ENCODE assay signal across 8 cellular contexts in the genomic region with DNA sequence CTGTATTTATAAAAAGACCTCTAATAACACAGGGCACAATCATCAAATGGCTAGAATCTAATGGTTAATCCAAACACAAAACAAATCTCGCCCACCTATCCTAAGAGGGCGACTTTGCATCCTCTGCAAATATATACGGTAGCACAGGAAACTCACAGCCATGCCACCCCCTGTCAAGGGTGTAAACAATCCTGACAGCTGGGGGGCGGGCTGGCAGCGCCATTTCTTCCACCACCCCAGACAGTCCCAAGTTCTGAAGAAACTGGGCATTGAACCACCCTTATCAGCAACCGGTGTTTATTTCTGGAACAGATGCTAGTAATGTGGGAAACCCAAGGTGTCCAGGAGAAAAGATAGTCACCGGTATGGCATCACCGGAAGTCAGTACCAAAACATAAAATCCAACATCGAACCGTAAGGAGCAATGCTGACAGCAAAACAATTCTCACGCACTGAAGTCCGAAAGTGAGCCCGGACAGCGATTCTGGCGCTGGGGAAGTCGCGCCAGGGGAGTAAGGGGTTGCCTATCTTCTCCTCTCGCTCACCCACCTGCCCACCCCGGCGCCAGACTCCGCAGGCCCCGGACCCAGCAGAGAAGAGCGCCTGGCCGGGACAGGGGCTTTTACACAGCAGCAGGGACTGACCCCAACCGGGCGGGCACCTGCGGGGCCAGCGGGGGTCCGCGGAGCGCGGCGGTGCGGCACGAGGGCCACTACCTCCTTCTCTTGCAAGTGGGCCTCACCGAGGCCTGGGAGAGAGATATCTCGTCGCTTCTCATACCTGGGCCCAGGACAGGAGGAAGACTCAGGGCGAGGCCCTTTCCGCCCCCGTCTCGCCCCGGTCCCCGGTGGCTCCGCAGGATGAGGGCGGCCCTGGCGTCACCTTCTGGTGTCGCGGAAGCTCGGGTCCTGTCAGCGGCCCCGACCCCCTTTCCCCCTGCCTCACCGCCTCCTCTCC. TPM values are rescaled to one million over a fixed set of nuclear protein-coding genes. Genes with fewer than 3 reads are reported as not detected.
DNase-seq lines count a peak whose midpoint lies in the region; ATAC-seq, FAIRE-seq and TF ChIP-seq lines count a peak whose summit lies in the region.

No MANE protein-coding gene starts in this region.

- ATAC-seq in GM21529 (IDR thresholded peaks at IDR 0.05; ENCODE audit: unreplicated experiment), result peak; percentile 34

- H3K14ac ChIP-seq in H1 (ENCODE audit: insufficient read length), result no peak overlapping the region

- peak overlapping the region; percentile 77 to 90 (median 84) for H3K4me3 ChIP-seq in H1 (ENCODE audit: extremely low read depth in 1 of 4, insufficient read depth in 2 of 4, low read depth in 3 of 4, low read length in 4 of 4)

- CTCF ChIA-PET in H1 (lab: Charles Lee; ENCODE audit: partially characterized antibody), result interaction anchor here (0.7 to 1.7 kb wide), 4 partner anchors 8 to 82 kb away, joined by 3 to 5 read pairs (median 4); no protein-coding TSS in a partner anchor

- POLR2A ChIA-PET in H1 (lab: Charles Lee; ENCODE audit: partially characterized antibody), result interaction anchor here (1.2 to 2.1 kb wide), 6 partner anchors 9 to 73 kb away, joined by 3 to 7 read pairs (median 4); partner anchors contain the start of genes C11orf91 and CD59

- H3K79me1 ChIP-seq in H1 (ENCODE audit: low read depth, low read length), result no peaks in the 10 kb centered on the region

- no peak overlapping the region for H3K27ac ChIP-seq in H1 (ENCODE audit: low read depth, low read length)
- peak overlapping the region; percentile 78 for H3K27ac ChIP-seq in substantia nigra (ENCODE audit: low read depth, low read length, poor library complexity, severe bottlenecking)

- H3K9me3 ChIP-seq in H1 (ENCODE audit: insufficient read depth in 2 of 2, low read depth in 1 of 2, low read length in 1 of 2), result no peaks in the 10 kb centered on the region

- H2BK20ac ChIP-seq in H1 (ENCODE audit: low read length), result no peak overlapping the region

- no peak overlapping the region for H2AK5ac ChIP-seq in H1 (ENCODE audit: low read depth, low read length)

- WGBS in H1 (ENCODE audit: extremely low coverage in 1 of 2, insufficient coverage in 1 of 2, insufficient read length in 1 of 2, insufficient replicate concordance in 2 of 2, low coverage in 1 of 2, low lambda C conversion rate in 2 of 2, missing lambda C conversion rate in 1 of 2), 2 experiments, result 9% methylated on average over 33 of the region's 53 CpGs; no CpG with 5 or more reads in 1 of the 2 experiments

- DNase-seq in Daoy (ENCODE audit: low read depth) (peak; percentile 21), HuH-7.5 (ENCODE audit: low spot score) (peak; percentile 22), H1 (ENCODE audit: low read depth in 1 of 2, low spot score in 2 of 2) (peak in 1 of 2 experiments; percentile 78), midbrain (lab: John Stamatoyannopoulos, UW) (peak; percentile 46), substantia nigra (lab: John Stamatoyannopoulos, UW) (peak in 32 of 49 donors; percentile 5 to 65 (median 42)), GF-D8 (lab: John Stamatoyannopoulos, UW) (no peak)
- peak; percentile 26 for DNase-seq in activated CD4-positive, alpha-beta T cell treated with anti-CD3 and anti-CD28 coated beads, Interleukin-2, amount 50 U/mL, for 1 hour

- peak overlapping the region; percentile 56; the same call in 1 of the 2 replicates for H2AFZ ChIP-seq in H1 (ENCODE audit: low read length)

- H3K9ac ChIP-seq in H1 (replicated peaks in 1 of 4; ENCODE audit: extremely low read depth in 1 of 4, low read depth in 3 of 4, low read length in 3 of 4), result peak overlapping the region in 3 of 4 experiments; percentile 26 to 45 (median 45); a peak in 6 of 7 replicates

- peak overlapping the region; percentile 81 for H4K8ac ChIP-seq in H1 (ENCODE audit: extremely low read depth, insufficient read depth, low read length)

- H3K36me3 ChIP-seq in H1 (ENCODE audit: control insufficient read depth in 2 of 4, insufficient read depth in 4 of 4, low read length in 3 of 4), result peaks cover 0 to under 1% (median 0%) of the 10 kb centered on the region in 4 experiments; a peak in 2 of 8 replicates

- H3K18ac ChIP-seq in H1 (ENCODE audit: extremely low read depth, low read length), result peak overlapping the region; percentile 57

- no peak for TF ChIP-seq POLR2A in H1 (IDR thresholded peaks at IDR 0.05; ENCODE audit: control extremely low read depth in 1 of 2, low read depth in 2 of 2, low read length in 2 of 2)

- peaks cover 0 to 13% (median 2%) of the 10 kb centered on the region in 4 experiments; a peak in 3 of 7 replicates for H3K27me3 ChIP-seq in H1 (replicated peaks in 1 of 4; ENCODE audit: control insufficient read depth in 3 of 4, extremely low read depth in 1 of 4, insufficient read depth in 3 of 4, low read length in 3 of 4)

- peaks cover 6 to 13% (median 11%) of the 10 kb centered on the region in 4 experiments for H3K4me1 ChIP-seq in H1 (replicated peaks in 1 of 4; ENCODE audit: control insufficient read depth in 3 of 4, insufficient read depth in 4 of 4, low read length in 3 of 4)

- TF ChIP-seq RAD21 in H1 (IDR thresholded peaks at IDR 0.05 in 1 of 2, conservative IDR thresholded peaks at IDR 0.05 in 1 of 2; ENCODE audit: low read depth in 2 of 2, low read length in 2 of 2), result no peak

- H2BK120ac ChIP-seq in H1 (replicated peaks; ENCODE audit: low read depth, low read length), result no peak overlapping the region

- no peak overlapping the region for H3K56ac ChIP-seq in H1 (replicated peaks; ENCODE audit: insufficient read length, low read depth, low read length)

- H2BK5ac ChIP-seq in H1 (ENCODE audit: low read depth, low read length), result no peak overlapping the region

- peaks cover 7% of the 10 kb centered on the region; the same call in 1 of the 2 replicates for H3K23me2 ChIP-seq in H1 (ENCODE audit: low read depth, low read length)

- H2BK12ac ChIP-seq in H1 (ENCODE audit: low read depth, low read length), result 0 out of 2 replicates have a peak overlapping the region, but pooled peaks have one; percentile 39

- TF ChIP-seq CTCF in H1 (IDR thresholded peaks at IDR 0.05; ENCODE audit: control extremely low read depth in 1 of 3, insufficient read depth in 1 of 3, low read depth in 1 of 3, low read length in 3 of 3), result no peak

- no peak overlapping the region for H4K5ac ChIP-seq in H1 (ENCODE audit: insufficient read length, low read depth, low read length)

- H2BK15ac ChIP-seq in H1 (ENCODE audit: low read length), result no peak overlapping the region

- no peak overlapping the region for H4K91ac ChIP-seq in H1 (replicated peaks; ENCODE audit: insufficient read length, low read length)

- no peak overlapping the region for H3K4ac ChIP-seq in H1 (replicated peaks; ENCODE audit: insufficient read length, low read depth, low read length)

- H4K20me1 ChIP-seq in H1 (replicated peaks in 1 of 2; ENCODE audit: control insufficient read depth in 1 of 2, insufficient read depth in 2 of 2, low read length in 2 of 2), result peaks cover 2 to 13% of the 10 kb centered on the region in 2 experiments

- no peak for TF ChIP-seq EP300 in H1 (IDR thresholded peaks at IDR 0.05; ENCODE audit: borderline replicate concordance in 1 of 2, low read depth in 2 of 2, low read length in 2 of 2)

- H3K4me2 ChIP-seq in H1 (ENCODE audit: insufficient read depth in 1 of 2, low read depth in 2 of 2, low read length in 2 of 2), result peak overlapping the region; percentile 76 to 90

- 0 out of 4 replicates have a peak, but pooled peaks cover 0 to 9% of the 10 kb centered on the region in 2 experiments for H3K79me2 ChIP-seq in H1 (ENCODE audit: control insufficient read depth in 1 of 2, insufficient read depth in 2 of 2, low read length in 2 of 2)

- FAIRE-seq in H1 (lab: Jason Lieb, UNC), result no peak

- H3K23ac ChIP-seq in H1 (ENCODE audit: insufficient read length), result no peak overlapping the region

TF ChIP-seq in H1, 55 proteins besides CTCF, POLR2A, EP300 and RAD21 (continues in another document):
- TF ChIP-seq NANOG (IDR thresholded peaks at IDR 0.05; ENCODE audit: insufficient read depth, low read depth, low read length, poor library complexity, severe bottlenecking) (no peak), SP4 (IDR thresholded peaks at IDR 0.05; ENCODE audit: low read length) (no peak), SIN3A (conservative IDR thresholded peaks at IDR 0.05 in 1 of 2, IDR thresholded peaks at IDR 0.05 in 1 of 2; ENCODE audit: low read depth in 1 of 2, low read length in 2 of 2) (0 out of 4 replicates have a peak, but pooled peaks of 1 of the 2 experiments have one; percentile 38), RNF2 (IDR thresholded peaks at IDR 0.05; ENCODE audit: borderline replicate concordance, low read depth, low read length, missing control alignments, poor library complexity, severe bottlenecking) (no peak), TEAD4 (IDR thresholded peaks at IDR 0.05; ENCODE audit: low read depth, low read length) (no peak), GABPA (IDR thresholded peaks at IDR 0.05; ENCODE audit: borderline replicate concordance, insufficient read depth, low read length) (no peak), HDAC2 (IDR thresholded peaks at IDR 0.05; ENCODE audit: borderline replicate concordance in 1 of 2, low read depth in 2 of 2, low read length in 2 of 2) (no peak), SP2 (IDR thresholded peaks at IDR 0.05; ENCODE audit: low read length) (no peak), GTF2F1 (IDR thresholded peaks at IDR 0.05; ENCODE audit: borderline replicate concordance, low read depth, low read length) (no peak)

RNA-seq across cellular contexts. Expression of gene FBXO3, which starts 0.6 kb away (rescaled TPM):
- total RNA-seq in Daoy (2014; rRNA removed; shearing (Covaris generic)), result 37.2 and 54.6 TPM in 2 replicates
- total RNA-seq in H1 (2021; fragmentation: NEBNext Ultra II Directional; extraction: Animal tissue kit (Norgen Biotek cat#: 25700)), result 19.7 and 25.7 TPM in 2 replicates
- 11.8 and 15.9 TPM in 2 replicates for polyA plus RNA-seq in H1 (2011; rRNA removed)
- 20.6 TPM for polyA plus RNA-seq in H1 (2011; cell fraction: cytosol; rRNA removed)
- polyA plus RNA-seq in H1 (2011; cell fraction: nucleus; rRNA removed), result 7.3 TPM
- polyA plus RNA-seq in H1 (2012, experiment 1 of 2), result 16.4 to 30.8 TPM (median 22.8 TPM) in 4 replicates
- 2.0 TPM for polyA plus RNA-seq in H1 (2012, experiment 2 of 2)
- polyA plus RNA-seq in H1 (2013, experiment 1 of 2), result 10.9 TPM
- 11.4 TPM for polyA plus RNA-seq in H1 (2013, experiment 2 of 2)
- polyA minus RNA-seq in H1 (2011; rRNA and poly(A)+ RNA removed), result 24.8 and 31.2 TPM in 2 replicates
- 17.8 TPM for polyA minus RNA-seq in H1 (2011; cell fraction: cytosol; rRNA and poly(A)+ RNA removed)
- polyA minus RNA-seq in H1 (2011; cell fraction: nucleus; rRNA and poly(A)+ RNA removed), result 14.3 TPM

RNA-seq across cellular contexts. Expression of gene CD59, which starts 37.5 kb away (rescaled TPM):
- total RNA-seq in Daoy (2014; rRNA removed; shearing (Covaris generic)), result 246 and 312 TPM in 2 replicates
- 90.3 and 101 TPM in 2 replicates for total RNA-seq in H1 (2021; fragmentation: NEBNext Ultra II Directional; extraction: Animal tissue kit (Norgen Biotek cat#: 25700))
- 38.7 and 63.1 TPM in 2 replicates for polyA plus RNA-seq in H1 (2011; rRNA removed)
- 60.8 TPM for polyA plus RNA-seq in H1 (2011; cell fraction: cytosol; rRNA removed)
- 34.8 TPM for polyA plus RNA-seq in H1 (2011; cell fraction: nucleus; rRNA removed)
- polyA plus RNA-seq in H1 (2012, experiment 1 of 2), result 68.1 to 85.4 TPM (median 79.2 TPM) in 4 replicates
- 21.8 TPM for polyA plus RNA-seq in H1 (2012, experiment 2 of 2)
- 74.9 TPM for polyA plus RNA-seq in H1 (2013, experiment 1 of 2)
- polyA plus RNA-seq in H1 (2013, experiment 2 of 2), result 94.6 TPM
- 96.0 and 153 TPM in 2 replicates for polyA minus RNA-seq in H1 (2011; rRNA and poly(A)+ RNA removed)
- 22.2 TPM for polyA minus RNA-seq in H1 (2011; cell fraction: cytosol; rRNA and poly(A)+ RNA removed)
- polyA minus RNA-seq in H1 (2011; cell fraction: nucleus; rRNA and poly(A)+ RNA removed), result 33.5 TPM
